ENCODE assay signal across 35 cellular contexts in the genomic region with DNA sequence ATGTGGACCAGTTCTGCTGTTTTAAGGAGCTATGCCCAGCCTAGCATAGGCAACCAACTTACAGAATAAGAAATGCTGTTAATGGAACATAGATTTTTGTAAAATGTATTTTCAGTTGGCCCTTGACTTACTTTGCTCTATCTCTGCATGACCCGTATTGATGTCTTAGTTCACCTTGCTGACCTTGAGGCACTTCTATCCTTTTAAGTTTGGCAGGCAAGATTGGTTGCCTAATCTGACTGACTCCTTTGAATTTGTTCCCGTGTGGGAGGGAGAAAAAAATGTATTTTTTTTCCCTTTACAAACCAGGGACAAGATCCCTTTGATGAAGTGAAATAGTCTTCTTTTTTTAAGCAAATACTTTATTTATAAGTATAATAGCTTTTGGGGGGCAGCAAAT. TPM values are rescaled to one million over a fixed set of nuclear protein-coding genes. Genes with fewer than 3 reads are reported as not detected.
"Had no signal": no experiment of that assay in that cellular context is flagged by ENCODE, and none has a peak within 500 bp of the region (broad histone marks: within the 10 kb centered on the region; RNA-seq: fewer than 3 reads in every experiment).

No MANE protein-coding gene starts in this region.

- H3K4me3 Mint-ChIP-seq: naive thymus-derived CD4-positive, alpha-beta T cell; natural killer cell; nephron; neural progenitor cell; stimulated activated memory B cell treated with anti-CD40 and anti-IgM and Interleukin-4, amounts not matched to agents 10 μg/mL and 1 μg/mL and 100 μg/mL, for 72 hours; stimulated activated naive CD8-positive, alpha-beta T cell treated with anti-CD3 and anti-CD28 coated beads, Interleukin-15, amount 100 ng/mL, for 72 hours; type B pancreatic cell had no signal

- H3K4me1 ChIP-seq: neural progenitor cell, parathyroid adenoma, psoas muscle, spleen, suprapubic skin, testis, tibial artery, upper lobe of right lung had no signal

- H3K4me2 ChIP-seq: neural progenitor cell, smooth muscle cell had no signal

- H3K9me3 ChIP-seq: ovary, psoas muscle, spleen, suprapubic skin, testis, tibial artery, transverse colon, upper lobe of right lung had no signal

- H3K9ac ChIP-seq: neural progenitor cell, parathyroid adenoma had no signal

- H3K36me3 Mint-ChIP-seq: naive thymus-derived CD4-positive, alpha-beta T cell; natural killer cell; neural progenitor cell; stimulated activated memory B cell treated with anti-CD40 and anti-IgM and Interleukin-4, amounts not matched to agents 10 μg/mL and 1 μg/mL and 100 μg/mL, for 72 hours; type B pancreatic cell had no signal

- H3K27ac ChIP-seq: neural progenitor cell, ovary, parathyroid adenoma, psoas muscle, skin epidermis, spleen, suprapubic skin, testis, tibial artery, transverse colon, upper lobe of right lung had no signal

- H3K79me2 ChIP-seq: parathyroid adenoma had no signal

- H3K27me3 Mint-ChIP-seq: progenitor cell of endocrine pancreas; stimulated activated memory B cell treated with anti-CD40 and anti-IgM and Interleukin-4, amounts not matched to agents 10 μg/mL and 1 μg/mL and 100 μg/mL, for 72 hours; stimulated activated naive CD8-positive, alpha-beta T cell treated with anti-CD3 and anti-CD28 coated beads, Interleukin-15, amount 100 ng/mL, for 72 hours had no signal

- H3K4me1 Mint-ChIP-seq: naive thymus-derived CD4-positive, alpha-beta T cell; natural killer cell; nephron; neural progenitor cell; stimulated activated memory B cell treated with anti-CD40 and anti-IgM and Interleukin-4, amounts not matched to agents 10 μg/mL and 1 μg/mL and 100 μg/mL, for 72 hours; stimulated activated naive CD8-positive, alpha-beta T cell treated with anti-CD3 and anti-CD28 coated beads, Interleukin-15, amount 100 ng/mL, for 72 hours had no signal

- H3K36me3 ChIP-seq: neural progenitor cell, ovary, spleen, suprapubic skin, tibial artery, transverse colon, upper lobe of right lung had no signal

- H3K9me3 Mint-ChIP-seq: nephron; neural progenitor cell; stimulated activated memory B cell treated with anti-CD40 and anti-IgM and Interleukin-4, amounts not matched to agents 10 μg/mL and 1 μg/mL and 100 μg/mL, for 72 hours; stimulated activated naive CD8-positive, alpha-beta T cell treated with anti-CD3 and anti-CD28 coated beads, Interleukin-15, amount 100 ng/mL, for 72 hours; type B pancreatic cell had no signal

- H2AFZ ChIP-seq: neural progenitor cell, parathyroid adenoma had no signal

- FAIRE-seq: urothelium cell line had no signal

- H3K27me3 ChIP-seq: neural progenitor cell, ovary, spleen, suprapubic skin, testis, tibial artery, transverse colon, upper lobe of right lung had no signal

- H3K4me3 ChIP-seq: neural progenitor cell, ovary, psoas muscle, skin epidermis, smooth muscle cell, spleen, suprapubic skin, testis, tibial artery, transverse colon, upper lobe of right lung had no signal

- ATAC-seq: naive thymus-derived CD4-positive, alpha-beta T cell; natural killer cell; psoas muscle; right cardiac atrium; sciatic nerve; stimulated activated naive CD8-positive, alpha-beta T cell treated with anti-CD3 and anti-CD28 coated beads, Interleukin-15, amount 100 ng/mL, for 72 hours; stimulated activated naive CD8-positive, alpha-beta T cell treated with anti-CD3 and anti-CD28 coated beads, Interleukin-15, Interleukin-2, amounts not matched to agents 100 U/mL and 50 U/mL, for 24 hours; upper lobe of right lung had no signal

- H3K27ac Mint-ChIP-seq: naive thymus-derived CD4-positive, alpha-beta T cell; natural killer cell; nephron; neural progenitor cell; progenitor cell of endocrine pancreas; stimulated activated memory B cell treated with anti-CD40 and anti-IgM and Interleukin-4, amounts not matched to agents 10 μg/mL and 1 μg/mL and 100 μg/mL, for 72 hours; stimulated activated naive CD8-positive, alpha-beta T cell treated with anti-CD3 and anti-CD28 coated beads, Interleukin-15, amount 100 ng/mL, for 72 hours; type B pancreatic cell had no signal

- DNase-seq: naive thymus-derived CD4-positive, alpha-beta T cell; natural killer cell; occipital lobe; ovary; posterior cingulate gyrus; psoas muscle; right cardiac atrium; spleen; stimulated activated CD4-positive, alpha-beta T cell treated with anti-CD3 and anti-CD28 coated beads, Interleukin-12 subunit alpha, Interleukin-12 subunit beta, amount 100 ng/mL, for 4 hours; stimulated activated CD4-positive, alpha-beta T cell treated with anti-CD3 and anti-CD28 coated beads, Interleukin-1b, Interleukin-23, amount 100 ng/mL, for 48 hours; stimulated activated CD4-positive, alpha-beta T cell treated with anti-CD3 and anti-CD28 coated beads, Interleukin-4, amount 100 ng/mL, for 1 hour; stimulated activated CD4-positive, alpha-beta T cell treated with anti-CD3 and anti-CD28 coated beads, Interleukin-4, amount 100 ng/mL, for 4 hours; stimulated activated CD8-positive, alpha-beta memory T cell treated with anti-CD3 and anti-CD28 coated beads, Interleukin-4, amount 100 ng/mL, for 48 hours; stimulated activated naive CD4-positive, alpha-beta T cell; stimulated activated naive CD8-positive, alpha-beta T cell treated with anti-CD3 and anti-CD28 coated beads, Interleukin-15, amount 100 ng/mL, for 72 hours; stimulated activated naive CD8-positive, alpha-beta T cell treated with anti-CD3 and anti-CD28 coated beads, Interleukin-15, Interleukin-2, amounts not matched to agents 100 U/mL and 50 U/mL, for 24 hours; substantia nigra; testis; tibial artery; transverse colon; upper lobe of right lung had no signal

RNA-seq across cellular contexts. Expression of gene AFP, which starts 5.8 kb away (rescaled TPM):
- total RNA-seq: naive thymus-derived CD4-positive, alpha-beta T cell; natural killer cell; osteoblast; psoas muscle; right cardiac atrium; sciatic nerve; spleen; suprapubic skin; testis; transverse colon; upper lobe of right lung had no signal
- polyA plus RNA-seq: naive thymus-derived CD4-positive, alpha-beta T cell; neural cell; psoas muscle; right cardiac atrium; spleen had no signal

RNA-seq across cellular contexts. Expression of gene ALB, which starts 26.1 kb away (rescaled TPM):
- total RNA-seq: natural killer cell, osteoblast, renal cortical epithelial cell had no signal
- polyA plus RNA-seq: naive thymus-derived CD4-positive, alpha-beta T cell; psoas muscle had no signal

RNA-seq across cellular contexts. Expression of gene AFM, which starts 51.4 kb away (rescaled TPM):
- total RNA-seq: naive thymus-derived CD4-positive, alpha-beta T cell; natural killer cell; occipital lobe; osteoblast; psoas muscle; renal cortical epithelial cell; right cardiac atrium; sciatic nerve; smooth muscle cell; spleen; suprapubic skin; transverse colon; upper lobe of right lung had no signal
- polyA plus RNA-seq: naive thymus-derived CD4-positive, alpha-beta T cell; neural cell; ovary; psoas muscle; right cardiac atrium; smooth muscle cell; spleen had no signal
